8 cellular contexts compared by ENCODE assay signal in the genomic region with DNA sequence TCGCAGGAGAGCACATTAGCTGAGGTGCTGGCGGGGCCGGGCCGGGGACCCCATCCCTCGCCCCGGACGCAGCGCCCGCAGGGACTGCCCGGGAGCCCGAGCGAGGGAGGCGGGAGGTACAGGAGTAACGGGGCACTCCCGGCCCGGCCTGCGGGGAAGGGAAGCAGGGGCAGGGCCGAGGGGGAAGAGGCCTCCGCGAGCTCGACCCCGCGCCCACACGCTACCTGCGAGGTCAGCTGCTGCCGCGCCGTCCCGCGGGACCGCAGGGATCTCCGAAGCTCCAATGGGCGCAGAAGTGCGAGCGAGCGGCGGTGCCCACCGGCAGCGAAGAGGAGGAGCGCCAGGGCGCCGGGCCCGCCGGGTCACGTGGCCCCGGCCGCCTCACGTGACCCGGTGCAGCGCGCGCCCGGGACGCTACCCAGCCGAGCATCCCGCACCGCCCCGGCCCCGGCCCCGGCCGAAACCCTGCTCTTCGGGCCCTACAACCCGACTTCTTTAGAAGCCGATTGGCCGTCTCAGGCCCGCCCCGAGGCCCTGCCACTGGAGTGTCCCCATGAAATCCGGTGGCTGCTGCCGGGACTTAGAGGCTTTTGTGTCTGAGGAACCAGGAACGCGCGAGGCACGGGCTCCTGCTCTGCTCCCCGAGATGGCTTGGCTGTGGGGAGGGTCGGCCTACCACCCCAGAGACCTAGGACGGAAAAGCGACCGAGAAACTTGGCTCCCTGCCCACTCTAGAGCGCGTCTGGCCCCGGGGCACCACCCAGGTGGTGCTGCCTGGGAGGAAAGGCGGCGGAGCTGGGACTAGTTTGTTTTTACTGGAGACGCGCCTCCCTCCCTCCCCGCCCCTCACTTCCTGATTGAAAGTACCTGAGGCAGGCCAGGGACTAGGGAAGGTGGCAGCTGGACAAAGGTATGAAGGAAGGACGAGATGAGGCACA. TPM values are rescaled to one million over a fixed set of nuclear protein-coding genes. Genes with fewer than 3 reads are reported as not detected.
DNase-seq lines count a peak whose midpoint lies in the region; ATAC-seq and TF ChIP-seq lines count a peak whose summit lies in the region.

Gene RCBTB1, minus strand, starts transcription at position 339 of the 938 bp plus-strand sequence. CDS start 18,279 bp downstream, outside the sequence.

- H3K4me3 ChIP-seq in coronary artery, result peak within 1 kb of the TSS; percentile 93

- peak within 1 kb of the TSS; percentile 69 to 87 for H3K27ac ChIP-seq in coronary artery

- DNase-seq in ACHN (peak; percentile 58), NCI-H2227 treated with DMSO at 0.1 percent for 48 hours (lab: John Stamatoyannopoulos, UW) (peak; percentile 59), coronary artery (ENCODE audit: low spot score) (peak; percentile 84), left colon (peak; percentile 76)
- DNase-seq in activated CD4-positive, alpha-beta T cell treated with anti-CD3 and anti-CD28 coated beads for 4 hours, result peak; percentile 57 to 67
- peak; percentile 51 to 65 for DNase-seq in stimulated activated CD4-positive, alpha-beta T cell treated with anti-CD3 and anti-CD28 coated beads, Interleukin-1b, Interleukin-23, amount 100 ng/mL, for 4 hours (ENCODE audit: low read depth in 2 of 2)

- TF ChIP-seq CTCF in coronary artery (IDR thresholded peaks at IDR 0.05), result no peak

- intact Hi-C loops in left colon (cut with DNase I, micrococcal nuclease), result no loop called here

- peak; percentile 65 for TF ChIP-seq POLR2A in GM18526 (IDR thresholded peaks at IDR 0.05; ENCODE audit: extremely low read depth, insufficient read length)

- ATAC-seq in HG03045 (IDR thresholded peaks at IDR 0.05; ENCODE audit: unreplicated experiment) (peak; percentile 91), left colon (peak; percentile 97)

- in situ Hi-C loops in ACHN (cut with HindIII; ENCODE audit: low pct_ligation_motif_present, low pct_unique_long_range_greater_than_20kb, low sequenced_read_pairs), result no loop called here

RNA-seq across cellular contexts. Expression of gene RCBTB1, which starts in this region (rescaled TPM):
- total RNA-seq in left colon, result 1 to 10 TPM; 7.1 to 8.8 TPM

Comparison
In these comparisons a context has a peak if more than half of its experiments do, and no peak if none do; other contexts are left out.
1. Peak in every context shown above with its lines: DNase-seq, ATAC-seq, H3K4me3 ChIP-seq and H3K27ac ChIP-seq.